37 cellular contexts compared by ENCODE assay signal in genomic region chr14:29376251-29376650, GRCh38.
"Had no signal": no experiment of that assay in that cellular context is flagged by ENCODE, and none has a peak within 500 bp of the region (broad histone marks: within the 10 kb centered on the region; RNA-seq: fewer than 3 reads in every experiment).

No MANE protein-coding gene starts in this region.

- H3K27me3 Mint-ChIP-seq: activated B cell treated with CpG ODN at 0.5 μM for 24 hours; activated CD4-positive, alpha-beta memory T cell treated with anti-CD3 and anti-CD28 coated beads for 36 hours; activated CD4-positive, alpha-beta T cell treated with anti-CD3 and anti-CD28 coated beads, Interleukin-2, amount 10 ng/mL, durations not matched to agents 24 days and 14 days; activated CD8-positive, alpha-beta T cell treated with anti-CD3 and anti-CD28 coated beads for 36 hours; activated naive CD8-positive, alpha-beta T cell treated with anti-CD3 and anti-CD28 coated beads for 36 hours; activated T-helper 17 cell treated with anti-CD3 and anti-CD28 coated beads, Interleukin-2, amount 50 U/mL, for 72 hours; brain; central memory CD8-positive, alpha-beta T cell had no signal

- H3K4me3 Mint-ChIP-seq: activated B cell treated with CpG ODN at 0.5 μM for 24 hours; activated CD4-positive, alpha-beta memory T cell treated with anti-CD3 and anti-CD28 coated beads for 36 hours; activated CD4-positive, alpha-beta T cell treated with anti-CD3 and anti-CD28 coated beads, Interleukin-2, amount 10 ng/mL, durations not matched to agents 24 days and 14 days; activated CD8-positive, alpha-beta T cell treated with anti-CD3 and anti-CD28 coated beads for 36 hours; activated naive CD4-positive, alpha-beta T cell treated with anti-CD3 and anti-CD28 coated beads for 36 hours; activated naive CD8-positive, alpha-beta T cell treated with anti-CD3 and anti-CD28 coated beads for 36 hours; activated T-cell treated with anti-CD3 and anti-CD28 coated beads, Interleukin-2, amount 50 U/mL, for 4 hours; activated T-cell treated with anti-CD3 and anti-CD28 coated beads, Interleukin-2, amount 50 U/mL, for 72 hours; activated T-helper 1 cell treated with anti-CD3 and anti-CD28 coated beads, Interleukin-12 subunit alpha, Interleukin-12 subunit beta, Interleukin-2, Interleukin-4 antibody, amounts not matched to agents 30 ng/mL and 10 ng/mL and 1 ng/mL, durations not matched to agents 14 hours and 24 hours and 36 hours; activated T-helper 17 cell treated with anti-CD3 and anti-CD28 coated beads, Interleukin-2, amount 50 U/mL, for 72 hours; central memory CD8-positive, alpha-beta T cell; T-helper 1 cell treated with Interleukin-12 subunit alpha and Interleukin-12 subunit beta and Interleukin-4 antibody, amounts not matched to agents 30 μg/mL and 1 μg/mL, for 36 hours; T-helper 2 cell treated with Interferon-gamma antibody and Interleukin-4, amounts not matched to agents 5 μg/mL and 100 μg/mL, for 36 hours had no signal

- DNase-seq: activated B cell treated with CpG ODN at 0.5 μM for 24 hours; activated CD4-positive, alpha-beta memory T cell treated with anti-CD3 and anti-CD28 coated beads for 36 hours; activated CD4-positive, alpha-beta T cell treated with anti-CD3 and anti-CD28 coated beads for 4 hours; activated CD4-positive, alpha-beta T cell treated with anti-CD3 and anti-CD28 coated beads, Interleukin-2, amount 10 ng/mL, durations not matched to agents 24 days and 14 days; activated CD4-positive, alpha-beta T cell treated with anti-CD3 and anti-CD28 coated beads, Interleukin-2, amount 50 U/mL, for 1 hour; activated CD4-positive, alpha-beta T cell treated with anti-CD3 and anti-CD28 coated beads, Interleukin-2, amount 50 U/mL, for 4 hours; activated CD4-positive, CD25-positive, alpha-beta regulatory T cell treated with anti-CD3 and anti-CD28 coated beads, Interleukin-2, amount 50 U/mL, for 72 hours; activated CD8-positive, alpha-beta memory T cell treated with anti-CD3 and anti-CD28 coated beads, Interleukin-2, amount 50 U/mL, for 4 hours; activated CD8-positive, alpha-beta T cell treated with anti-CD3 and anti-CD28 coated beads for 36 hours; activated effector memory CD4-positive, alpha-beta T cell treated with anti-CD3 and anti-CD28 coated beads, Interleukin-2, amount 50 U/mL, for 16 hours; activated gamma-delta T cell treated with Interleukin-2 at 50 U/mL for 16 hours; activated naive CD4-positive, alpha-beta T cell; activated naive CD4-positive, alpha-beta T cell treated with anti-CD3 and anti-CD28 coated beads for 36 hours; activated naive CD4-positive, alpha-beta T cell treated with anti-CD3 and anti-CD28 coated beads, Interleukin-2, amount 50 U/mL, for 16 hours; activated naive CD8-positive, alpha-beta T cell treated with anti-CD3 and anti-CD28 coated beads for 36 hours; activated T-cell treated with anti-CD3 and anti-CD28 coated beads for 4 hours; activated T-cell treated with anti-CD3 and anti-CD28 coated beads, Interleukin-2, amount 50 U/mL, for 1 hour; activated T-cell treated with anti-CD3 and anti-CD28 coated beads, Interleukin-2, amount 50 U/mL, for 4 hours; activated T-cell treated with anti-CD3 and anti-CD28 coated beads, Interleukin-2, amount 50 U/mL, for 72 hours; amygdala; anterior cingulate cortex; caudate nucleus; T-helper 1 cell; T-helper 2 cell; T-helper 9 cell had no signal

- H3K36me3 Mint-ChIP-seq: activated CD4-positive, alpha-beta memory T cell treated with anti-CD3 and anti-CD28 coated beads for 36 hours; activated naive CD4-positive, alpha-beta T cell treated with anti-CD3 and anti-CD28 coated beads, Interleukin-2, amount 50 U/mL, for 72 hours; activated naive CD8-positive, alpha-beta T cell treated with anti-CD3 and anti-CD28 coated beads for 36 hours; brain had no signal

- H3K36me3 ChIP-seq: ascending aorta, cardiac muscle cell had no signal

- H3K4me1 ChIP-seq: ascending aorta had no signal

- H3K27me3 ChIP-seq: ascending aorta had no signal

- H3K27ac Mint-ChIP-seq: activated B cell treated with CpG ODN at 0.5 μM for 24 hours; activated CD4-positive, alpha-beta memory T cell treated with anti-CD3 and anti-CD28 coated beads for 36 hours; activated CD4-positive, alpha-beta T cell treated with anti-CD3 and anti-CD28 coated beads, Interleukin-2, amount 10 ng/mL, durations not matched to agents 24 days and 14 days; activated CD8-positive, alpha-beta T cell treated with anti-CD3 and anti-CD28 coated beads for 36 hours; activated naive CD4-positive, alpha-beta T cell treated with anti-CD3 and anti-CD28 coated beads for 36 hours; activated naive CD4-positive, alpha-beta T cell treated with anti-CD3 and anti-CD28 coated beads, Interleukin-2, amount 50 U/mL, for 72 hours; activated naive CD8-positive, alpha-beta T cell treated with anti-CD3 and anti-CD28 coated beads for 36 hours; activated T-cell treated with anti-CD3 and anti-CD28 coated beads, Interleukin-2, amount 50 U/mL, for 72 hours; activated T-helper 1 cell treated with anti-CD3 and anti-CD28 coated beads, Interleukin-12 subunit alpha, Interleukin-12 subunit beta, Interleukin-2, Interleukin-4 antibody, amounts not matched to agents 30 ng/mL and 10 ng/mL and 1 ng/mL, durations not matched to agents 14 hours and 24 hours and 36 hours; activated T-helper 17 cell treated with anti-CD3 and anti-CD28 coated beads, Interleukin-2, amount 50 U/mL, for 72 hours; T-helper 1 cell treated with Interleukin-12 subunit alpha and Interleukin-12 subunit beta and Interleukin-4 antibody, amounts not matched to agents 30 μg/mL and 1 μg/mL, for 36 hours; T-helper 2 cell treated with Interferon-gamma antibody and Interleukin-4, amounts not matched to agents 5 μg/mL and 100 μg/mL, for 36 hours had no signal

- H3K4me1 Mint-ChIP-seq: activated B cell treated with CpG ODN at 0.5 μM for 24 hours; activated CD4-positive, alpha-beta T cell treated with anti-CD3 and anti-CD28 coated beads, Interleukin-2, amount 10 ng/mL, durations not matched to agents 24 days and 14 days; activated naive CD8-positive, alpha-beta T cell treated with anti-CD3 and anti-CD28 coated beads for 36 hours; activated T-helper 17 cell treated with anti-CD3 and anti-CD28 coated beads, Interleukin-2, amount 50 U/mL, for 72 hours; central memory CD8-positive, alpha-beta T cell had no signal

- H3K9me3 Mint-ChIP-seq: activated B cell treated with CpG ODN at 0.5 μM for 24 hours; activated CD4-positive, alpha-beta memory T cell treated with anti-CD3 and anti-CD28 coated beads for 36 hours; brain had no signal

- H3K4me3 ChIP-seq: ascending aorta, cardiac muscle cell had no signal

- H3K27ac ChIP-seq: ascending aorta, cardiac muscle cell, VCaP had no signal

- H3K9me3 ChIP-seq: ascending aorta had no signal

- FAIRE-seq: bronchial epithelial cell, TTC549 had no signal
